38 cellular contexts compared by ENCODE assay signal in genomic region chr3:98147179-98147578, GRCh38. TPM values are rescaled to one million over a fixed set of nuclear protein-coding genes. Genes with fewer than 3 reads are reported as not detected.
"Had no signal": no experiment of that assay in that cellular context is flagged by ENCODE, and none has a peak within 500 bp of the region (broad histone marks: within the 10 kb centered on the region; RNA-seq: fewer than 3 reads in every experiment).

OR5H14 (plus strand) TSS chr3:98147479; CDS start chr3:98149386, 1,907 bp downstream.

- DNase-seq: Karpas-422, Kasumi-1, MG63, MM.1S, MV-4-11, NCI-H1048, NCI-H1092, NCI-H1092 treated with DMSO at 0.1 percent for 48 hours, NCI-H1105, NCI-H1105 treated with DMSO at 0.1 percent for 48 hours, NCI-H1417, NCI-H1417 treated with DMSO at 0.1 percent for 48 hours, NCI-H1436, NCI-H1436 treated with DMSO at 0.1 percent for 48 hours, NCI-H146, NCI-H1694, NCI-H1694 treated with DMSO at 0.1 percent for 48 hours, NCI-H187, NCI-H187 treated with DMSO at 0.1 percent for 48 hours, NCI-H1930, NCI-H2029, NCI-H2029 treated with DMSO at 0.1 percent for 48 hours, NCI-H2081, NCI-H2081 treated with DMSO at 0.1 percent for 48 hours, NCI-H2107, NCI-H2171, NCI-H2171 treated with DMSO at 0.1 percent for 48 hours, NCI-H2227 treated with DMSO at 0.1 percent for 48 hours, NCI-H226, NCI-H345, NCI-H446, NCI-H446 treated with DMSO at 0.1 percent for 48 hours, NCI-H510A had no signal

- H3K27me3 ChIP-seq: MG63 had no signal

- H3K27ac ChIP-seq: KMS-11 had no signal

- H3K9me3 ChIP-seq: MG63 had no signal

- H3K4me2 ChIP-seq: KMS-11 had no signal

- H3K9ac ChIP-seq: KMS-11 had no signal

RNA-seq across cellular contexts. Expression of gene OR5H14, which starts in this region (rescaled TPM):
- total RNA-seq: LHCN-M2, M059J, MCF 10A, NCI-H460 had no signal
